ENCODE assay signal across 1 cellular context in the genomic region with DNA sequence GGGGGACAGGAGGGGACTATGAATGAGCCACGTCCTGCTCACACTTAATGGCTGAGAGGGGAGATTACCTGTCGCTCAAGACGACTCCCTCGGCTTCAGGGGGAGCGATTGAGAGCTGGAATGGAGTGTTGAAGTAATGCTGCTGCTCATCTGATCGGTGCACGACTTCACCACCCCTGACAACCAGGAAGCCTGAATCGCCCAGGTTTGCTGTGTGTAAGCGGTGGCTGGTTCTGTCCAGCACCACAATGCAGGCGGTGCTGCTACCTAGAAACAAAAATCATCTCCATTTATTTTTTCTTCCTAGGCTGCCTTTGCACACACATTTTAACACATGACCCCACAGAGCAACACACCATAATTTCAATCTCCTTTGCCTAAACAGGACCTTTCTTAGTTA.
TF ChIP-seq lines count a peak whose summit lies in the region.

No MANE protein-coding gene starts in this region.

TF ChIP-seq in WTC11, 78 proteins besides CTCF, POLR2A, EP300 and RAD21 (continued from another document):
- no peak for TF ChIP-seq FOXJ3 (CRISPR knock-in tag; IDR thresholded peaks at IDR 0.05; ENCODE audit: borderline replicate concordance)
- no peak for TF ChIP-seq ZNF138 (CRISPR knock-in tag; conservative IDR thresholded peaks at IDR 0.05)
- TF ChIP-seq HMGA2 (CRISPR knock-in tag; IDR thresholded peaks at IDR 0.05): no peak
- TF ChIP-seq ZNF263 (CRISPR knock-in tag; IDR thresholded peaks at IDR 0.05; ENCODE audit: low read depth): no peak
TF ChIP-seq in WTC11: peak in this region for 0.
